In genomic region chr1:27529638-27530018, GRCh38 we compare ENCODE assay signal across 1 cellular context.
A peak's percentile ranks its signal among the peaks of the same experiment; 100 is the strongest.
TF ChIP-seq lines count a peak whose summit lies in the region.

No MANE protein-coding gene starts in this region.

TF ChIP-seq in K562, 482 proteins besides CTCF, POLR2A, EP300 and RAD21 (continued from another document):
- TF ChIP-seq ZNF592 (IDR thresholded peaks at IDR 0.05), result 0 out of 2 replicates have a peak, but pooled peaks have one; percentile 9
- TF ChIP-seq, protein P1, sequence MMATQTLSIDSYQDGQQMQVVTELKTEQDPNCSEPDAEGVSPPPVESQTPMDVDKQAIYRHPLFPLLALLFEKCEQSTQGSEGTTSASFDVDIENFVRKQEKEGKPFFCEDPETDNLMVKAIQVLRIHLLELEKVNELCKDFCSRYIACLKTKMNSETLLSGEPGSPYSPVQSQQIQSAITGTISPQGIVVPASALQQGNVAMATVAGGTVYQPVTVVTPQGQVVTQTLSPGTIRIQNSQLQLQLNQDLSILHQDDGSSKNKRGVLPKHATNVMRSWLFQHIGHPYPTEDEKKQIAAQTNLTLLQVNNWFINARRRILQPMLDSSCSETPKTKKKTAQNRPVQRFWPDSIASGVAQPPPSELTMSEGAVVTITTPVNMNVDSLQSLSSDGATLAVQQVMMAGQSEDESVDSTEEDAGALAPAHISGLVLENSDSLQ (IDR thresholded peaks at IDR 0.05), result peak; percentile 15; the same call in 1 of the 2 replicates
- TF ChIP-seq ZFX (CRISPR knock-in tag; IDR thresholded peaks at IDR 0.05), result peak; percentile 46; the same call in 1 of the 2 replicates
- no peak for TF ChIP-seq NFIC (IDR thresholded peaks at IDR 0.05)
- TF ChIP-seq, protein P2, sequence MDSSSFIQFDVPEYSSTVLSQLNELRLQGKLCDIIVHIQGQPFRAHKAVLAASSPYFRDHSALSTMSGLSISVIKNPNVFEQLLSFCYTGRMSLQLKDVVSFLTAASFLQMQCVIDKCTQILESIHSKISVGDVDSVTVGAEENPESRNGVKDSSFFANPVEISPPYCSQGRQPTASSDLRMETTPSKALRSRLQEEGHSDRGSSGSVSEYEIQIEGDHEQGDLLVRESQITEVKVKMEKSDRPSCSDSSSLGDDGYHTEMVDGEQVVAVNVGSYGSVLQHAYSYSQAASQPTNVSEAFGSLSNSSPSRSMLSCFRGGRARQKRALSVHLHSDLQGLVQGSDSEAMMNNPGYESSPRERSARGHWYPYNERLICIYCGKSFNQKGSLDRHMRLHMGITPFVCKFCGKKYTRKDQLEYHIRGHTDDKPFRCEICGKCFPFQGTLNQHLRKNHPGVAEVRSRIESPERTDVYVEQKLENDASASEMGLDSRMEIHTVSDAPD (CRISPR knock-in tag; IDR thresholded peaks at IDR 0.05), result no peak
- no peak for TF ChIP-seq ZFPM2 (CRISPR knock-in tag; IDR thresholded peaks at IDR 0.05)
- no peak for TF ChIP-seq SNRNP70 (optimal IDR thresholded peaks at IDR 0.05; ENCODE audit: low read depth, low read length)
- TF ChIP-seq TOE1 (IDR thresholded peaks at IDR 0.05; ENCODE audit: borderline replicate concordance), result no peak
- no peak for TF ChIP-seq TOE1 (CRISPR knock-in tag; IDR thresholded peaks at IDR 0.05; ENCODE audit: borderline replicate concordance, low read depth)
- TF ChIP-seq TEAD2 (tag; IDR thresholded peaks at IDR 0.05), result no peak
- no peak for TF ChIP-seq PTBP1 (IDR thresholded peaks at IDR 0.05; ENCODE audit: low read depth, low read length)
- TF ChIP-seq CBX5 (IDR thresholded peaks at IDR 0.05; ENCODE audit: borderline replicate concordance, low read depth), result no peak
- no peak for TF ChIP-seq ZNF354B (CRISPR knock-in tag; IDR thresholded peaks at IDR 0.05)
- no peak for TF ChIP-seq CREB1 (IDR thresholded peaks at IDR 0.05)
- TF ChIP-seq CREB1 (CRISPR knock-in tag; IDR thresholded peaks at IDR 0.05), result peak; percentile 55; the same call in 1 of the 2 replicates
- TF ChIP-seq HES1 (IDR thresholded peaks at IDR 0.05; ENCODE audit: low read depth), result no peak
- TF ChIP-seq HLTF (IDR thresholded peaks at IDR 0.05), result no peak
- TF ChIP-seq HINFP (tag; conservative IDR thresholded peaks at IDR 0.05; ENCODE audit: low read depth), result no peak
- no peak for TF ChIP-seq MBD2 (IDR thresholded peaks at IDR 0.05; ENCODE audit: borderline replicate concordance, low read depth)
TF ChIP-seq in K562: peak in this region for 6.
